10 cellular contexts compared by ENCODE assay signal in genomic region chr13:114017028-114017630, GRCh38. TPM values are rescaled to one million over a fixed set of nuclear protein-coding genes. Genes with fewer than 3 reads are reported as not detected.
DNase-seq lines count a peak whose midpoint lies in the region; ATAC-seq and TF ChIP-seq lines count a peak whose summit lies in the region.
"Had no signal": no experiment of that assay in that cellular context is flagged by ENCODE, and none has a peak within 500 bp of the region (broad histone marks: within the 10 kb centered on the region; RNA-seq: fewer than 3 reads in every experiment).

No MANE protein-coding gene starts in this region.

- no peaks in the 10 kb centered on the region for H3K9me3 ChIP-seq in WERI-Rb-1 (ENCODE audit: severe bottlenecking)
- no peaks in the 10 kb centered on the region for H3K9me3 ChIP-seq in hepatocyte (ENCODE audit: low read depth)
- no peaks in the 10 kb centered on the region for H3K9me3 ChIP-seq in uterus
- H3K9me3 ChIP-seq in tibial artery, result no peaks in the 10 kb centered on the region
- H3K9me3 ChIP-seq: ovary had no signal

- no peaks in the 10 kb centered on the region for H3K79me2 ChIP-seq in hepatocyte

- no peak overlapping the region for H3K4me2 ChIP-seq in hepatocyte

- no peaks in the 10 kb centered on the region for H3K9me2 ChIP-seq in hepatocyte (replicated peaks; ENCODE audit: insufficient read depth)

- POLR2A ChIA-PET in AG04449 (lab: Yijun Ruan, JAX), result no interaction called here

- H3K4me3 ChIP-seq in AG04449 (ENCODE audit: low read depth, low read length) (no peak overlapping the region), WERI-Rb-1 (ENCODE audit: low read depth, low read length) (no peak overlapping the region), hepatocyte (no peak overlapping the region), uterus (no peak overlapping the region), tibial artery (no peak overlapping the region)
- H3K4me3 ChIP-seq: ovary had no signal

- no peak overlapping the region for H3K27ac ChIP-seq in WERI-Rb-1
- H3K27ac ChIP-seq in hepatocyte, result no peak overlapping the region
- no peak overlapping the region for H3K27ac ChIP-seq in uterus
- H3K27ac ChIP-seq in tibial artery, result no peak overlapping the region
- H3K27ac ChIP-seq: ovary had no signal

- no peaks in the 10 kb centered on the region for H4K20me1 ChIP-seq in hepatocyte (ENCODE audit: insufficient read depth, poor library complexity, severe bottlenecking)

- no peak overlapping the region for H2AFZ ChIP-seq in hepatocyte

- H3K36me3 ChIP-seq in WERI-Rb-1, result peaks cover 3% of the 10 kb centered on the region
- H3K36me3 ChIP-seq in hepatocyte (replicated peaks; ENCODE audit: insufficient read depth, low read depth), result no peaks in the 10 kb centered on the region
- no peaks in the 10 kb centered on the region for H3K36me3 ChIP-seq in uterus
- H3K36me3 ChIP-seq in tibial artery, result peaks cover 29 to 90% (median 84%) of the 10 kb centered on the region in 3 donors
- H3K36me3 ChIP-seq: ovary had no signal

- no peak for ATAC-seq in GM21717 (IDR thresholded peaks at IDR 0.05; ENCODE audit: unreplicated experiment)
- ATAC-seq: activated T-cell treated with anti-CD3 and anti-CD28 coated beads, Interleukin-2, amount 50 U/mL, for 4 hours had no signal

- no peak for TF ChIP-seq POLR2A in uterus (IDR thresholded peaks at IDR 0.05)

- intact Hi-C loops in uterus (cut with DNase I; ENCODE audit: low total_unique reads), result no loop called here
- intact Hi-C loops in tibial artery (cut with DNase I; ENCODE audit: low total_unique reads), result no loop called here

- CTCF ChIA-PET in AG04449 (lab: Yijun Ruan, JAX), result interaction anchor here (1.0 kb wide), 2 partner anchors 8 to 23 kb away, joined by 3 read pairs; no protein-coding TSS in a partner anchor

- no peaks in the 10 kb centered on the region for H3K27me3 ChIP-seq in WERI-Rb-1 (ENCODE audit: insufficient read depth, low read depth, severe bottlenecking)
- no peaks in the 10 kb centered on the region for H3K27me3 ChIP-seq in hepatocyte
- no peaks in the 10 kb centered on the region for H3K27me3 ChIP-seq in uterus
- H3K27me3 ChIP-seq in tibial artery, result no peaks in the 10 kb centered on the region
- H3K27me3 ChIP-seq: ovary had no signal

- TF ChIP-seq CTCF in AG04449 (IDR thresholded peaks at IDR 0.05; ENCODE audit: insufficient read depth, low read length, missing control alignments), result peak; percentile 42
- TF ChIP-seq CTCF in WERI-Rb-1 (IDR thresholded peaks at IDR 0.05; ENCODE audit: low read depth, low read length), result peak; percentile 80
- peak; percentile 12 for TF ChIP-seq CTCF in hepatocyte (IDR thresholded peaks at IDR 0.05; ENCODE audit: poor library complexity)
- TF ChIP-seq CTCF in uterus (IDR thresholded peaks at IDR 0.05), result no peak
- no peak for TF ChIP-seq CTCF in tibial artery (IDR thresholded peaks at IDR 0.05)

- no peak for DNase-seq in AG04449 (ENCODE audit: low read depth, low spot score)
- DNase-seq in ELR (ENCODE audit: low read depth), result peak; percentile 55
- peak; percentile 56 for DNase-seq in WERI-Rb-1
- no peak for DNase-seq in hepatocyte (ENCODE audit: low spot score)
- no peak for DNase-seq in uterus
- no peak for DNase-seq in tibial artery
- no peak for DNase-seq in HCEC 1CT
- DNase-seq: activated T-cell treated with anti-CD3 and anti-CD28 coated beads, Interleukin-2, amount 50 U/mL, for 4 hours; ovary had no signal

- WGBS in hepatocyte (ENCODE audit: low lambda C conversion rate, missing lambda C conversion rate), result 86% methylated on average over 29 of the region's 29 CpGs

- H3K4me1 ChIP-seq in hepatocyte (ENCODE audit: insufficient read depth), result no peaks in the 10 kb centered on the region
- H3K4me1 ChIP-seq in uterus, result no peaks in the 10 kb centered on the region
- H3K4me1 ChIP-seq in tibial artery, result no peaks in the 10 kb centered on the region

RNA-seq across cellular contexts. Expression of gene C13orf46, which starts 43.3 kb away (rescaled TPM):
- total RNA-seq in hepatocyte (0.20 TPM in 1 of 2 replicates, not detected in the other), uterus (1 to 10 TPM in 1 of 4 donors, under 1 TPM in 1, not detected in 2; 0.07 to 1.7 TPM)
- 0.23 and 0.92 TPM in 2 replicates for polyA plus RNA-seq in hepatocyte

Comparison
In these comparisons a context has a peak if more than half of its experiments do, and no peak if none do; other contexts are left out.
1. DNase-seq: peak in ELR (single experiment) and WERI-Rb-1 (single experiment); none in AG04449 (single experiment), hepatocyte (single experiment), uterus (0 of 2), tibial artery (0 of 2) and HCEC 1CT (single experiment).
2. CTCF ChIP-seq: peak in AG04449 (single experiment), WERI-Rb-1 (single experiment) and hepatocyte (single experiment); none in uterus (0 of 4) and tibial artery (0 of 2).